In genomic region chr16:3022208-3022696, GRCh38 we compare ENCODE assay signal across 8 cellular contexts. TPM values are rescaled to one million over a fixed set of nuclear protein-coding genes. Genes with fewer than 3 reads are reported as not detected.
A peak's percentile ranks its signal among the peaks of the same experiment; 100 is the strongest.
DNase-seq lines count a peak whose midpoint lies in the region; ATAC-seq and TF ChIP-seq lines count a peak whose summit lies in the region.

No MANE protein-coding gene starts in this region.

- peak overlapping the region; percentile 99 for H3K9ac ChIP-seq in smooth muscle cell (ENCODE audit: low read depth)

- H2AFZ ChIP-seq in smooth muscle cell (ENCODE audit: low read depth): no peak overlapping the region

- in situ Hi-C loops in brain microvascular endothelial cell (cut with HindIII; ENCODE audit: low pct_ligation_motif_present, low sequenced_read_pairs): no loop called here

- DNase-seq in AG04450 (ENCODE audit: low read depth, low spot score): peak; percentile 92
- peak; percentile 95 for DNase-seq in HT1080 (ENCODE audit: low read depth)
- peak; percentile 46 for DNase-seq in WERI-Rb-1
- peak; percentile 93 for DNase-seq in brain microvascular endothelial cell
- DNase-seq in smooth muscle cell (lab: John Stamatoyannopoulos, UW; ENCODE audit: unreplicated experiment): peak; percentile 62
- DNase-seq in germinal center (ENCODE audit: low spot score): no peak

- H3K4me3 ChIP-seq in AG04450 (ENCODE audit: low read depth, low read length) (peak overlapping the region; percentile 94), WERI-Rb-1 (ENCODE audit: low read depth, low read length) (no peak overlapping the region), brain microvascular endothelial cell (ENCODE audit: low read depth, low read length) (peak overlapping the region; percentile 95), iPS-18c (ENCODE audit: insufficient read depth, low read depth, low read length) (peak overlapping the region; percentile 86), smooth muscle cell (peak overlapping the region; percentile 86)

- ATAC-seq in HG02970 (IDR thresholded peaks at IDR 0.05; ENCODE audit: low FRiP score, unreplicated experiment): no peak

- H3K4me2 ChIP-seq in smooth muscle cell: peak overlapping the region; percentile 93

- H3K36me3 ChIP-seq in WERI-Rb-1 (peaks cover 31% of the 10 kb centered on the region), brain microvascular endothelial cell (replicated peaks) (peaks cover 16% of the 10 kb centered on the region), smooth muscle cell (ENCODE audit: low read depth) (no peaks in the 10 kb centered on the region)

- H3K27ac ChIP-seq in AG04450 (ENCODE audit: low read depth, low read length) (peak overlapping the region; percentile 99), WERI-Rb-1 (no peak overlapping the region; the same call in 1 of the 2 replicates), brain microvascular endothelial cell (peak overlapping the region; percentile 97), smooth muscle cell (ENCODE audit: low read depth) (peak overlapping the region; percentile 100)

- H3K27me3 ChIP-seq in AG04450 (ENCODE audit: control insufficient read depth, insufficient read depth, low read length): peaks cover 3% of the 10 kb centered on the region
- H3K27me3 ChIP-seq in WERI-Rb-1 (ENCODE audit: insufficient read depth, low read depth, severe bottlenecking): no peaks in the 10 kb centered on the region
- H3K27me3 ChIP-seq in brain microvascular endothelial cell (replicated peaks): no peaks in the 10 kb centered on the region
- H3K27me3 ChIP-seq in smooth muscle cell (ENCODE audit: low read depth): no peaks in the 10 kb centered on the region

- H3K9me3 ChIP-seq in AG04450 (ENCODE audit: control insufficient read depth, insufficient read depth, low read length) (no peaks in the 10 kb centered on the region; the same call in 1 of the 2 replicates), WERI-Rb-1 (ENCODE audit: severe bottlenecking) (no peaks in the 10 kb centered on the region), iPS-18c (ENCODE audit: control insufficient read depth, insufficient read depth, low read length) (no peaks in the 10 kb centered on the region), smooth muscle cell (replicated peaks; ENCODE audit: low read depth) (no peaks in the 10 kb centered on the region)

- under 1% methylated on average over 8 of the region's 8 CpGs for WGBS in smooth muscle cell (ENCODE audit: low lambda C conversion rate)

- TF ChIP-seq CTCF in AG04450 (IDR thresholded peaks at IDR 0.05; ENCODE audit: low read depth, low read length): no peak
- no peak for TF ChIP-seq CTCF in WERI-Rb-1 (IDR thresholded peaks at IDR 0.05; ENCODE audit: low read depth, low read length)
- no peak for TF ChIP-seq CTCF in brain microvascular endothelial cell (IDR thresholded peaks at IDR 0.05; ENCODE audit: low read depth, low read length, missing control alignments)
- TF ChIP-seq CTCF in smooth muscle cell (IDR thresholded peaks at IDR 0.05; ENCODE audit: borderline replicate concordance, insufficient read depth, poor library complexity, severe bottlenecking): no peak

- CTCF ChIA-PET in AG04450 (lab: Charles Lee): interaction anchor here (0.6 to 1.8 kb wide), 3 partner anchors 9 to 37 kb away, joined by 3 to 15 read pairs (median 6); no protein-coding TSS in a partner anchor

- peaks cover 9% of the 10 kb centered on the region for H3F3A ChIP-seq in smooth muscle cell (ENCODE audit: low read depth)

- no peaks in the 10 kb centered on the region for H3K79me2 ChIP-seq in smooth muscle cell (ENCODE audit: low read depth)

- H4K20me1 ChIP-seq in smooth muscle cell (ENCODE audit: low read depth): peaks cover 45% of the 10 kb centered on the region

- H3K4me1 ChIP-seq in smooth muscle cell (ENCODE audit: low read depth): peaks cover 20% of the 10 kb centered on the region

- POLR2A ChIA-PET in AG04450 (lab: Yijun Ruan, JAX): interaction anchor here (0.6 to 3.8 kb wide), 8 partner anchors 9 to 1713 kb away, joined by 3 to 30 read pairs (median 4); partner anchors contain the start of gene CLDN9

RNA-seq across cellular contexts. Expression of gene HCFC1R1, which starts 1.5 kb away (rescaled TPM):
- polyA plus RNA-seq in AG04450 (2011; rRNA removed) (51.6 and 73.4 TPM in 2 replicates), smooth muscle cell (337 and 367 TPM in 2 replicates)
- polyA minus RNA-seq in AG04450 (2011; rRNA and poly(A)+ RNA removed): 29.6 and 42.1 TPM in 2 replicates
- 246 and 370 TPM in 2 replicates for total RNA-seq in HT1080 (2014; rRNA removed; shearing (Covaris generic))
- 77.8 and 108 TPM in 2 replicates for polyA plus RNA-seq in HT1080 (2015; cell fraction: cytosol; rRNA removed)
- 34.5 and 51.6 TPM in 2 replicates for polyA plus RNA-seq in HT1080 (2015; cell fraction: nucleus; rRNA removed)
- total RNA-seq in smooth muscle cell: 63.3 and 73.5 TPM in 2 replicates

RNA-seq across cellular contexts. Expression of gene THOC6, which starts 1.6 kb away (rescaled TPM):
- 14.5 and 16.7 TPM in 2 replicates for polyA plus RNA-seq in AG04450 (2011; rRNA removed)
- 18.8 and 22.4 TPM in 2 replicates for polyA minus RNA-seq in AG04450 (2011; rRNA and poly(A)+ RNA removed)
- 56.9 and 64.6 TPM in 2 replicates for total RNA-seq in HT1080 (2014; rRNA removed; shearing (Covaris generic))
- polyA plus RNA-seq in HT1080 (2015; cell fraction: cytosol; rRNA removed): 50.7 TPM in 2 replicates
- polyA plus RNA-seq in HT1080 (2015; cell fraction: nucleus; rRNA removed): 78.9 and 88.3 TPM in 2 replicates
- 24.1 and 28.9 TPM in 2 replicates for total RNA-seq in smooth muscle cell
- polyA plus RNA-seq in smooth muscle cell: 59.4 and 83.9 TPM in 2 replicates

RNA-seq across cellular contexts. Expression of gene TNFRSF12A, which starts 2.1 kb away (rescaled TPM):
- 67.3 and 97.1 TPM in 2 replicates for polyA plus RNA-seq in AG04450 (2011; rRNA removed)
- 39.9 and 51.3 TPM in 2 replicates for polyA minus RNA-seq in AG04450 (2011; rRNA and poly(A)+ RNA removed)
- total RNA-seq in HT1080 (2014; rRNA removed; shearing (Covaris generic)): 411 and 496 TPM in 2 replicates
- polyA plus RNA-seq in HT1080 (2015; cell fraction: cytosol; rRNA removed): 282 and 350 TPM in 2 replicates
- polyA plus RNA-seq in HT1080 (2015; cell fraction: nucleus; rRNA removed): 211 TPM in 2 replicates
- total RNA-seq in smooth muscle cell: 192 and 219 TPM in 2 replicates
- 386 and 512 TPM in 2 replicates for polyA plus RNA-seq in smooth muscle cell

RNA-seq across cellular contexts. Expression of gene CLDN6, which starts 4.3 kb away (rescaled TPM):
- polyA plus RNA-seq in AG04450 (2011; rRNA removed) (0.07 and 0.10 TPM in 2 replicates), smooth muscle cell (55.4 and 365 TPM in 2 replicates)
- not detected in 2 replicates for polyA minus RNA-seq in AG04450 (2011; rRNA and poly(A)+ RNA removed)
- total RNA-seq in HT1080 (2014; rRNA removed; shearing (Covaris generic)): 0.07 TPM in 1 of 2 replicates, not detected in the other
- polyA plus RNA-seq in HT1080 (2015; cell fraction: cytosol; rRNA removed): not detected in 2 replicates
- not detected in 2 replicates for polyA plus RNA-seq in HT1080 (2015; cell fraction: nucleus; rRNA removed)
- 97.0 and 113 TPM in 2 replicates for total RNA-seq in smooth muscle cell

RNA-seq across cellular contexts. Expression of gene CLDN9, which starts 9.5 kb away (rescaled TPM):
- polyA plus RNA-seq in AG04450 (2011; rRNA removed) (not detected in 2 replicates), smooth muscle cell (0.81 and 4.5 TPM in 2 replicates)
- not detected in 2 replicates for polyA minus RNA-seq in AG04450 (2011; rRNA and poly(A)+ RNA removed)
- not detected in 2 replicates for total RNA-seq in HT1080 (2014; rRNA removed; shearing (Covaris generic))
- not detected in 2 replicates for polyA plus RNA-seq in HT1080 (2015; cell fraction: cytosol; rRNA removed)
- polyA plus RNA-seq in HT1080 (2015; cell fraction: nucleus; rRNA removed): 0.06 and 0.09 TPM in 2 replicates
- 1.3 and 1.8 TPM in 2 replicates for total RNA-seq in smooth muscle cell
